ENCODE assay signal across 17 cellular contexts in genomic region chr15:94793641-94794040, GRCh38.
DNase-seq lines count a peak whose midpoint lies in the region; ATAC-seq, FAIRE-seq and TF ChIP-seq lines count a peak whose summit lies in the region.
"Had no signal": no experiment of that assay in that cellular context is flagged by ENCODE, and none has a peak within 500 bp of the region (broad histone marks: within the 10 kb centered on the region; RNA-seq: fewer than 3 reads in every experiment).

No MANE protein-coding gene starts in this region.

- peaks cover 5% of the 10 kb centered on the region for H3K9me3 Mint-ChIP-seq in neural progenitor cell
- no peaks in the 10 kb centered on the region for H3K9me3 Mint-ChIP-seq in endothelial cell (ENCODE audit: unreplicated experiment)

- no peaks in the 10 kb centered on the region for H3K36me3 ChIP-seq in endothelial cell of umbilical vein (ENCODE audit: control insufficient read depth in 2 of 2, extremely low read depth in 1 of 2, insufficient read depth in 2 of 2, low read length in 2 of 2)
- no peaks in the 10 kb centered on the region for H3K36me3 ChIP-seq in neural progenitor cell
- H3K36me3 ChIP-seq: BLaER1 treated with 17β-estradiol and CSF1 and Interleukin-3, amounts not matched to agents 10 nM and 100 nM; ovary; tibial nerve had no signal

- intact Hi-C loops in endothelial cell of umbilical vein (cut with micrococcal nuclease), result loop anchor here (5.0 kb wide), 1 partner anchor 121 kb away; no protein-coding TSS in a partner anchor

- H3K4me2 ChIP-seq in endothelial cell of umbilical vein (ENCODE audit: insufficient read depth, low read length) (no peak overlapping the region), neural progenitor cell (no peak overlapping the region)
- H3K4me2 ChIP-seq: BLaER1 treated with 17β-estradiol and CSF1 and Interleukin-3, amounts not matched to agents 10 nM and 100 nM had no signal

- no TSS peak for BruUV-seq in endothelial cell of umbilical vein (replicated peaks; lab: Mats Ljungman, UMichigan)

- no peaks in the 10 kb centered on the region for H3K27me3 ChIP-seq in endothelial cell of umbilical vein (ENCODE audit: control insufficient read depth in 2 of 2, insufficient read depth in 2 of 2, low read length in 2 of 2)
- no peaks in the 10 kb centered on the region for H3K27me3 ChIP-seq in neural progenitor cell
- H3K27me3 ChIP-seq: BLaER1 treated with 17β-estradiol and CSF1 and Interleukin-3, amounts not matched to agents 10 nM and 100 nM; ovary; tibial nerve had no signal

- no peaks in the 10 kb centered on the region for H3F3A ChIP-seq in neural progenitor cell (ENCODE audit: low read depth)

- H3K9me1 ChIP-seq in endothelial cell of umbilical vein (replicated peaks; ENCODE audit: control insufficient read depth, extremely low read depth, insufficient read depth, low read length), result no peaks in the 10 kb centered on the region

- H4K20me1 ChIP-seq in endothelial cell of umbilical vein (replicated peaks; ENCODE audit: control insufficient read depth, extremely low read depth, insufficient read depth, low read length), result no peaks in the 10 kb centered on the region
- H4K20me1 ChIP-seq in neural progenitor cell (ENCODE audit: low read depth), result no peaks in the 10 kb centered on the region
- H4K20me1 ChIP-seq: BLaER1 treated with 17β-estradiol and CSF1 and Interleukin-3, amounts not matched to agents 10 nM and 100 nM had no signal

- POLR2A ChIA-PET in endothelial cell of umbilical vein (lab: Charles Lee), result no interaction called here

- H3K4me1 ChIP-seq in endothelial cell of umbilical vein (ENCODE audit: control insufficient read depth, extremely low read depth, insufficient read depth, low read length) (peaks cover 12% of the 10 kb centered on the region), neural progenitor cell (peaks cover 9% of the 10 kb centered on the region)
- H3K4me1 ChIP-seq: BLaER1 treated with 17β-estradiol and CSF1 and Interleukin-3, amounts not matched to agents 10 nM and 100 nM; tibial nerve had no signal

- dilution Hi-C loops in endothelial cell of umbilical vein (cut with MboI; ENCODE audit: extremely low pct_ligation_motif_present, low sequenced_read_pairs), result no loop called here

- H2AFZ ChIP-seq in endothelial cell of umbilical vein (ENCODE audit: low read depth, low read length) (peak overlapping the region; percentile 11), neural progenitor cell (replicated peaks) (peak overlapping the region; percentile 21)
- H2AFZ ChIP-seq: GM23248 had no signal

- ATAC-seq in GM18870 (IDR thresholded peaks at IDR 0.05; ENCODE audit: unreplicated experiment), result no peak
- ATAC-seq in HG03159 (IDR thresholded peaks at IDR 0.05; ENCODE audit: unreplicated experiment), result no peak
- ATAC-seq: activated CD8-positive, alpha-beta T cell treated with anti-CD3 and anti-CD28 coated beads for 36 hours; SK-N-SH treated with all-trans-retinoic acid at 6 μM for 48 hours had no signal

- H3K27ac Mint-ChIP-seq in neural progenitor cell (no peak overlapping the region), endothelial cell (ENCODE audit: unreplicated experiment) (no peak overlapping the region)
- H3K27ac Mint-ChIP-seq: activated CD8-positive, alpha-beta T cell treated with anti-CD3 and anti-CD28 coated beads for 36 hours had no signal

- H3K27me3 Mint-ChIP-seq in neural progenitor cell (ENCODE audit: insufficient read depth, low read depth) (no peaks in the 10 kb centered on the region), endothelial cell (ENCODE audit: unreplicated experiment) (no peaks in the 10 kb centered on the region)
- H3K27me3 Mint-ChIP-seq: activated CD8-positive, alpha-beta T cell treated with anti-CD3 and anti-CD28 coated beads for 36 hours had no signal

- H3K4me3 ChIP-seq in endothelial cell of umbilical vein (replicated peaks in 1 of 3; ENCODE audit: insufficient read depth in 1 of 3, low read depth in 1 of 3, low read length in 3 of 3) (no peak overlapping the region), neural progenitor cell (no peak overlapping the region)
- H3K4me3 ChIP-seq: BLaER1 treated with 17β-estradiol and CSF1 and Interleukin-3, amounts not matched to agents 10 nM and 100 nM; GM23248; ovary; tibial nerve had no signal

- H3K9ac ChIP-seq in endothelial cell of umbilical vein (replicated peaks; ENCODE audit: extremely low read depth, insufficient read depth, low read length) (no peak overlapping the region), neural progenitor cell (no peak overlapping the region)
- H3K9ac ChIP-seq: BLaER1 treated with 17β-estradiol and CSF1 and Interleukin-3, amounts not matched to agents 10 nM and 100 nM; GM23248 had no signal

- H3K4me3 Mint-ChIP-seq in neural progenitor cell (no peak overlapping the region), endothelial cell (ENCODE audit: unreplicated experiment) (no peak overlapping the region)
- H3K4me3 Mint-ChIP-seq: activated CD8-positive, alpha-beta T cell treated with anti-CD3 and anti-CD28 coated beads for 36 hours had no signal

- H3K27ac ChIP-seq in endothelial cell of umbilical vein (ENCODE audit: insufficient read depth, low read depth, low read length), result no peak overlapping the region
- no peak overlapping the region for H3K27ac ChIP-seq in neural progenitor cell
- H3K27ac ChIP-seq: BLaER1 treated with 17β-estradiol and CSF1 and Interleukin-3, amounts not matched to agents 10 nM and 100 nM; GM23248; ovary; tibial nerve had no signal

- no peaks in the 10 kb centered on the region for H3K36me3 Mint-ChIP-seq in neural progenitor cell
- no peaks in the 10 kb centered on the region for H3K36me3 Mint-ChIP-seq in endothelial cell (ENCODE audit: low read depth, unreplicated experiment)

- H3K4me1 Mint-ChIP-seq in neural progenitor cell (peaks cover 6% of the 10 kb centered on the region), endothelial cell (ENCODE audit: unreplicated experiment) (no peaks in the 10 kb centered on the region)

- H3K79me2 ChIP-seq in endothelial cell of umbilical vein (ENCODE audit: control insufficient read depth, insufficient read depth, low read length), result no peaks in the 10 kb centered on the region
- no peaks in the 10 kb centered on the region for H3K79me2 ChIP-seq in neural progenitor cell (ENCODE audit: low read depth)

- FAIRE-seq in RCC 7860 (lab: Jason Lieb, UNC) (no peak), endothelial cell of umbilical vein (lab: Jason Lieb, UNC) (no peak)
- FAIRE-seq: kidney had no signal

- H3K9me3 ChIP-seq in endothelial cell of umbilical vein (replicated peaks; ENCODE audit: control insufficient read depth, insufficient read depth, low read length) (no peaks in the 10 kb centered on the region), neural progenitor cell (ENCODE audit: low read depth) (no peaks in the 10 kb centered on the region)
- H3K9me3 ChIP-seq: ovary had no signal

- no peak for TF ChIP-seq POLR2A in endothelial cell of umbilical vein (IDR thresholded peaks at IDR 0.05; ENCODE audit: low read depth, low read length)

- CTCF ChIA-PET in endothelial cell of umbilical vein (lab: Charles Lee), result no interaction called here

- peak; percentile 2 for DNase-seq in HK-2 (ENCODE audit: unreplicated experiment)
- DNase-seq in RCC 7860 (ENCODE audit: low spot score), result peak; percentile 15
- no peak for DNase-seq in endothelial cell of umbilical vein (ENCODE audit: low read depth, low spot score)
- DNase-seq in neural progenitor cell (ENCODE audit: low spot score), result peak; percentile 37
- no peak for DNase-seq in SW480 (ENCODE audit: low spot score)
- DNase-seq in endothelial cell (ENCODE audit: low spot score), result no peak
- DNase-seq: activated CD8-positive, alpha-beta T cell treated with anti-CD3 and anti-CD28 coated beads for 36 hours; cerebellar nuclear complex; GM23248; head of caudate nucleus; kidney; ovary had no signal

- no peak for TF ChIP-seq CTCF in endothelial cell of umbilical vein (IDR thresholded peaks at IDR 0.05; ENCODE audit: extremely low read depth in 1 of 2, insufficient read depth in 1 of 2, low read depth in 1 of 2, low read length in 2 of 2)
- TF ChIP-seq CTCF in neural progenitor cell (IDR thresholded peaks at IDR 0.05), result no peak
- TF ChIP-seq CTCF in endothelial cell (IDR thresholded peaks at IDR 0.05; ENCODE audit: unreplicated experiment), result no peak

TF ChIP-seq in endothelial cell of umbilical vein, 7 proteins besides CTCF, POLR2A, EP300 and RAD21:
- TF ChIP-seq, protein P1, sequence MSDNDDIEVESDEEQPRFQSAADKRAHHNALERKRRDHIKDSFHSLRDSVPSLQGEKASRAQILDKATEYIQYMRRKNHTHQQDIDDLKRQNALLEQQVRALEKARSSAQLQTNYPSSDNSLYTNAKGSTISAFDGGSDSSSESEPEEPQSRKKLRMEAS (IDR thresholded peaks at IDR 0.05; ENCODE audit: insufficient read depth, insufficient read length), result no peak
- TF ChIP-seq EZH2 (IDR thresholded peaks at IDR 0.05; ENCODE audit: borderline replicate concordance, low read depth, low read length, severe bottlenecking) (no peak), GATA2 (IDR thresholded peaks at IDR 0.05; ENCODE audit: insufficient read depth, insufficient read length, low read depth, low read length) (no peak), POLR2AphosphoS5 (IDR thresholded peaks at IDR 0.05; ENCODE audit: insufficient read depth, low read depth, low read length) (no peak), MYC (IDR thresholded peaks at IDR 0.05; ENCODE audit: low read depth, low read length) (no peak), FOS (IDR thresholded peaks at IDR 0.05; ENCODE audit: borderline replicate concordance, insufficient read depth, low read length) (no peak), JUN (IDR thresholded peaks at IDR 0.05; ENCODE audit: borderline replicate concordance, insufficient read depth, insufficient read length, low read depth) (no peak)
TF ChIP-seq in endothelial cell of umbilical vein: peak in this region for 0.

Comparison
In these comparisons a context has a peak if more than half of its experiments do, and no peak if none do; other contexts are left out.
1. DNase-seq: peak in HK-2 (single experiment), RCC 7860 (single experiment) and neural progenitor cell (single experiment); none in endothelial cell of umbilical vein (single experiment), SW480 (single experiment) and endothelial cell (single experiment).